9 cellular contexts compared by ENCODE assay signal in genomic region chr5:123035950-123036390, GRCh38. TPM values are rescaled to one million over a fixed set of nuclear protein-coding genes. Genes with fewer than 3 reads are reported as not detected.
DNase-seq lines count a peak whose midpoint lies in the region; ATAC-seq lines count a peak whose summit lies in the region.
"Had no signal": no experiment of that assay in that cellular context is flagged by ENCODE, and none has a peak within 500 bp of the region (broad histone marks: within the 10 kb centered on the region; RNA-seq: fewer than 3 reads in every experiment).

No MANE protein-coding gene starts in this region.

- no peaks in the 10 kb centered on the region for H3K9me3 ChIP-seq in GM23248 (ENCODE audit: low read depth)

- WGBS in GM23248 (ENCODE audit: low coverage in 1 of 2, low lambda C conversion rate in 2 of 2, missing lambda C conversion rate in 2 of 2), 2 experiments = 0 to 2% methylated on average over 17 to 20 of the region's 37 CpGs

- peak overlapping the region; percentile 70 for H3K4me2 ChIP-seq in GM23248 (ENCODE audit: unreplicated experiment)

- H3K27ac Mint-ChIP-seq in stimulated activated effector memory CD8-positive, alpha-beta T cell treated with anti-CD3 and anti-CD28 coated beads, Interleukin-12 subunit alpha, Interleukin-12 subunit beta, amount 100 ng/mL, for 72 hours = no peak overlapping the region

- no peaks in the 10 kb centered on the region for H3K36me3 ChIP-seq in GM23248 (ENCODE audit: low read depth)

- DNase-seq in NCI-H524 (lab: John Stamatoyannopoulos, UW) (peak; percentile 18 to 33), NCI-H524 treated with DMSO at 0.1 percent for 48 hours (lab: John Stamatoyannopoulos, UW) (no peak), GM23248 (peak; percentile 75), NCI-H510A treated with DMSO at 0.1 percent for 48 hours (lab: John Stamatoyannopoulos, UW) (peak; percentile 22), cerebellar cortex (ENCODE audit: low spot score) (peak; percentile 4), islet precursor cell (peak; percentile 88), COLO829 (ENCODE audit: low spot score) (no peak)
- no peak for DNase-seq in stimulated activated effector memory CD8-positive, alpha-beta T cell treated with anti-CD3 and anti-CD28 coated beads, Interleukin-12 subunit alpha, Interleukin-12 subunit beta, amount 100 ng/mL, for 72 hours (ENCODE audit: low spot score in 2 of 2)
- DNase-seq: DND-41 had no signal

- peak overlapping the region; percentile 79 for H3K9ac ChIP-seq in GM23248

- H3K4me1 ChIP-seq in GM23248 (ENCODE audit: insufficient read depth) = peaks cover 7% of the 10 kb centered on the region; the same call in 1 of the 2 replicates

- H3K27ac ChIP-seq in GM23248 = peak overlapping the region; percentile 70

- H2AFZ ChIP-seq in GM23248 = peak overlapping the region; percentile 92

- H3K4me1 Mint-ChIP-seq in stimulated activated effector memory CD8-positive, alpha-beta T cell treated with anti-CD3 and anti-CD28 coated beads, Interleukin-12 subunit alpha, Interleukin-12 subunit beta, amount 100 ng/mL, for 72 hours = peaks cover 13% of the 10 kb centered on the region

- in situ Hi-C loops in GM23248 (cut with MboI) = loop anchor here (10.0 kb wide), 1 partner anchor 119 kb away; no protein-coding TSS in a partner anchor

- peaks cover 15% of the 10 kb centered on the region; the same call in 1 of the 2 replicates for H3K79me2 ChIP-seq in GM23248 (ENCODE audit: insufficient read depth)

- peak overlapping the region; percentile 56 for H3K4me3 Mint-ChIP-seq in stimulated activated effector memory CD8-positive, alpha-beta T cell treated with anti-CD3 and anti-CD28 coated beads, Interleukin-12 subunit alpha, Interleukin-12 subunit beta, amount 100 ng/mL, for 72 hours

- H3K9me2 ChIP-seq in GM23248 (ENCODE audit: insufficient read depth) = no peaks in the 10 kb centered on the region

- ATAC-seq in stimulated activated effector memory CD8-positive, alpha-beta T cell treated with anti-CD3 and anti-CD28 coated beads, Interleukin-12 subunit alpha, Interleukin-12 subunit beta, amount 100 ng/mL, for 72 hours = peak; percentile 23

- no peaks in the 10 kb centered on the region for H3K9me3 Mint-ChIP-seq in stimulated activated effector memory CD8-positive, alpha-beta T cell treated with anti-CD3 and anti-CD28 coated beads, Interleukin-12 subunit alpha, Interleukin-12 subunit beta, amount 100 ng/mL, for 72 hours

- H3K36me3 Mint-ChIP-seq in stimulated activated effector memory CD8-positive, alpha-beta T cell treated with anti-CD3 and anti-CD28 coated beads, Interleukin-12 subunit alpha, Interleukin-12 subunit beta, amount 100 ng/mL, for 72 hours = no peaks in the 10 kb centered on the region

- no peaks in the 10 kb centered on the region for H4K20me1 ChIP-seq in GM23248 (ENCODE audit: insufficient read depth)

- no peaks in the 10 kb centered on the region for H3K27me3 ChIP-seq in GM23248 (replicated peaks; ENCODE audit: insufficient read depth)

- H3K4me3 ChIP-seq in GM23248 = peak overlapping the region; percentile 91

- H3F3A ChIP-seq in GM23248 (ENCODE audit: insufficient read depth) = peaks cover 17% of the 10 kb centered on the region

RNA-seq across cellular contexts. Expression of gene PPIC, which starts 0.6 kb away (rescaled TPM):
- 116 and 128 TPM in 2 replicates for total RNA-seq in GM23248 (2014; rRNA removed; shearing (Covaris generic))
- 244 and 247 TPM in 2 replicates for polyA plus RNA-seq in GM23248 (2016; fragmentation: Nextera tagmentation; extraction: Ambion mirVana)

RNA-seq across cellular contexts. Expression of gene PRDM6, which starts 53.1 kb away (rescaled TPM):
- 0.13 and 0.22 TPM in 2 replicates for total RNA-seq in GM23248 (2014; rRNA removed; shearing (Covaris generic))
- 0.59 and 1.1 TPM in 2 replicates for polyA plus RNA-seq in GM23248 (2016; fragmentation: Nextera tagmentation; extraction: Ambion mirVana)

Comparison
In these comparisons a context has a peak if more than half of its experiments do, and no peak if none do; other contexts are left out.
1. DNase-seq: peak in NCI-H524 (2 of 2), GM23248 (single experiment), NCI-H510A treated with DMSO at 0.1 percent for 48 hours (single experiment), cerebellar cortex (single experiment) and islet precursor cell (single experiment); none in NCI-H524 treated with DMSO at 0.1 percent for 48 hours (single experiment), stimulated activated effector memory CD8-positive, alpha-beta T cell treated with anti-CD3 and anti-CD28 coated beads, Interleukin-12 subunit alpha, Interleukin-12 subunit beta, amount 100 ng/mL, for 72 hours (0 of 2) and COLO829 (single experiment).